11 cellular contexts compared by ENCODE assay signal in genomic region chr22:42284230-42284591, GRCh38. TPM values are rescaled to one million over a fixed set of nuclear protein-coding genes. Genes with fewer than 3 reads are reported as not detected.
DNase-seq lines count a peak whose midpoint lies in the region; ATAC-seq and TF ChIP-seq lines count a peak whose summit lies in the region.
"Had no signal": no experiment of that assay in that cellular context is flagged by ENCODE, and none has a peak within 500 bp of the region (broad histone marks: within the 10 kb centered on the region; RNA-seq: fewer than 3 reads in every experiment).

No MANE protein-coding gene starts in this region.

- TF ChIP-seq POLR2A in suprapubic skin (IDR thresholded peaks at IDR 0.05) (no peak), esophagus squamous epithelium (IDR thresholded peaks at IDR 0.05) (no peak), upper lobe of left lung (IDR thresholded peaks at IDR 0.05) (no peak)

- WGBS in suprapubic skin = 72% methylated on average over 6 of the region's 6 CpGs
- 32 to 36% methylated on average over 5 to 6 of the region's 6 CpGs for WGBS in esophagus squamous epithelium, 2 donors
- 47 to 48% methylated on average over 3 to 6 of the region's 6 CpGs for WGBS in upper lobe of left lung, 2 donors

- no peaks in the 10 kb centered on the region for H3K9me3 Mint-ChIP-seq in activated naive CD8-positive, alpha-beta T cell (ENCODE audit: low read depth)
- H3K9me3 Mint-ChIP-seq in activated naive CD8-positive, alpha-beta T cell treated with anti-CD3 and anti-CD28 coated beads, Interleukin-2, amount 50 U/mL, for 24 hours = no peaks in the 10 kb centered on the region
- H3K9me3 Mint-ChIP-seq in activated CD8-positive, alpha-beta T cell treated with anti-CD3 and anti-CD28 coated beads for 36 hours = no peaks in the 10 kb centered on the region
- no peaks in the 10 kb centered on the region for H3K9me3 Mint-ChIP-seq in memory B cell

- H3K27me3 Mint-ChIP-seq in activated naive CD8-positive, alpha-beta T cell = no peaks in the 10 kb centered on the region
- peaks cover 10% of the 10 kb centered on the region for H3K27me3 Mint-ChIP-seq in activated naive CD8-positive, alpha-beta T cell treated with anti-CD3 and anti-CD28 coated beads, Interleukin-2, amount 50 U/mL, for 24 hours
- peaks cover 16% of the 10 kb centered on the region for H3K27me3 Mint-ChIP-seq in activated CD8-positive, alpha-beta T cell treated with anti-CD3 and anti-CD28 coated beads for 36 hours
- H3K27me3 Mint-ChIP-seq in memory B cell = peaks cover 9% of the 10 kb centered on the region

- no peak for ATAC-seq in activated naive CD8-positive, alpha-beta T cell treated with anti-CD3 and anti-CD28 coated beads, Interleukin-2, amount 50 U/mL, for 24 hours
- no peak for ATAC-seq in activated CD8-positive, alpha-beta T cell treated with anti-CD3 and anti-CD28 coated beads for 36 hours
- no peak for ATAC-seq in memory B cell (ENCODE audit: low read depth)
- ATAC-seq in upper lobe of left lung (ENCODE audit: low FRiP score in 2 of 2) = no peak
- ATAC-seq: Panc1 had no signal

- POLR2A ChIA-PET in activated CD8-positive, alpha-beta T cell treated with anti-CD3 and anti-CD28 coated beads for 36 hours (lab: Charles Lee) = interaction anchor here (1.0 kb wide), 1 partner anchor 9 kb away, joined by 3 read pairs; no protein-coding TSS in a partner anchor

- CTCF ChIA-PET in activated CD8-positive, alpha-beta T cell treated with anti-CD3 and anti-CD28 coated beads for 36 hours (lab: Charles Lee) = no interaction called here

- H3K27ac Mint-ChIP-seq in activated naive CD8-positive, alpha-beta T cell = no peak overlapping the region
- H3K27ac Mint-ChIP-seq in activated naive CD8-positive, alpha-beta T cell treated with anti-CD3 and anti-CD28 coated beads, Interleukin-2, amount 50 U/mL, for 24 hours = no peak overlapping the region
- H3K27ac Mint-ChIP-seq in activated CD8-positive, alpha-beta T cell treated with anti-CD3 and anti-CD28 coated beads for 36 hours = no peak overlapping the region
- H3K27ac Mint-ChIP-seq in memory B cell = no peak overlapping the region

- H3K4me3 ChIP-seq in suprapubic skin = peak overlapping the region; percentile 48
- H3K4me3 ChIP-seq in esophagus squamous epithelium = peak overlapping the region in 2 of 4 donors; percentile 46 to 62
- H3K4me3 ChIP-seq in upper lobe of left lung = no peak overlapping the region

- H3K4me1 ChIP-seq in suprapubic skin (peaks cover 28% of the 10 kb centered on the region), esophagus squamous epithelium (peaks cover 12 to 52% (median 22%) of the 10 kb centered on the region in 3 donors), upper lobe of left lung (peaks cover 13 to 17% (median 16%) of the 10 kb centered on the region in 4 donors)

- no peak overlapping the region for H3K27ac ChIP-seq in suprapubic skin
- H3K27ac ChIP-seq in esophagus squamous epithelium = no peak overlapping the region
- H3K27ac ChIP-seq in upper lobe of left lung = no peak overlapping the region

- intact Hi-C loops in activated CD8-positive, alpha-beta T cell treated with anti-CD3 and anti-CD28 coated beads for 36 hours (cut with micrococcal nuclease) = no loop called here
- intact Hi-C loops in esophagus squamous epithelium (cut with DNase I) = no loop called here

- no peaks in the 10 kb centered on the region for H3K9me3 ChIP-seq in suprapubic skin
- H3K9me3 ChIP-seq in esophagus squamous epithelium = no peaks in the 10 kb centered on the region
- no peaks in the 10 kb centered on the region for H3K9me3 ChIP-seq in upper lobe of left lung

- TF ChIP-seq EP300 in suprapubic skin (IDR thresholded peaks at IDR 0.05) (no peak), upper lobe of left lung (IDR thresholded peaks at IDR 0.05) (no peak)

- H3K4me3 Mint-ChIP-seq in activated naive CD8-positive, alpha-beta T cell = peak overlapping the region; percentile 67
- no peak overlapping the region for H3K4me3 Mint-ChIP-seq in activated naive CD8-positive, alpha-beta T cell treated with anti-CD3 and anti-CD28 coated beads, Interleukin-2, amount 50 U/mL, for 24 hours
- peak overlapping the region; percentile 62 for H3K4me3 Mint-ChIP-seq in activated CD8-positive, alpha-beta T cell treated with anti-CD3 and anti-CD28 coated beads for 36 hours
- H3K4me3 Mint-ChIP-seq in memory B cell = peak overlapping the region; percentile 27

- H3K36me3 ChIP-seq in suprapubic skin (no peaks in the 10 kb centered on the region), esophagus squamous epithelium (no peaks in the 10 kb centered on the region), upper lobe of left lung (no peaks in the 10 kb centered on the region)

- no peaks in the 10 kb centered on the region for H3K36me3 Mint-ChIP-seq in activated naive CD8-positive, alpha-beta T cell
- no peaks in the 10 kb centered on the region for H3K36me3 Mint-ChIP-seq in activated naive CD8-positive, alpha-beta T cell treated with anti-CD3 and anti-CD28 coated beads, Interleukin-2, amount 50 U/mL, for 24 hours (ENCODE audit: low read depth)
- no peaks in the 10 kb centered on the region for H3K36me3 Mint-ChIP-seq in activated CD8-positive, alpha-beta T cell treated with anti-CD3 and anti-CD28 coated beads for 36 hours (ENCODE audit: low read depth)
- H3K36me3 Mint-ChIP-seq in memory B cell = peaks cover 2% of the 10 kb centered on the region

- H3K27me3 ChIP-seq in suprapubic skin (peaks cover 14% of the 10 kb centered on the region), esophagus squamous epithelium (peaks cover 0 to 25% (median 0%) of the 10 kb centered on the region in 4 donors), upper lobe of left lung (peaks cover 0 to 15% (median 6%) of the 10 kb centered on the region in 4 donors)

- no peak for DNase-seq in activated naive CD8-positive, alpha-beta T cell treated with anti-CD3 and anti-CD28 coated beads, Interleukin-2, amount 50 U/mL, for 24 hours
- no peak for DNase-seq in activated CD8-positive, alpha-beta T cell treated with anti-CD3 and anti-CD28 coated beads for 36 hours
- DNase-seq in memory B cell (ENCODE audit: low spot score in 2 of 2) (no peak), suprapubic skin (ENCODE audit: low spot score in 2 of 2) (no peak), esophagus squamous epithelium (lab: John Stamatoyannopoulos, UW) (no peak), upper lobe of left lung (no peak), NCI-H345 (lab: John Stamatoyannopoulos, UW) (no peak)
- DNase-seq: kidney glomerular epithelial cell, NCI-H524 treated with DMSO at 0.1 percent for 48 hours had no signal

- no peak for TF ChIP-seq CTCF in activated CD8-positive, alpha-beta T cell treated with anti-CD3 and anti-CD28 coated beads for 36 hours (IDR thresholded peaks at IDR 0.05)
- TF ChIP-seq CTCF in suprapubic skin (IDR thresholded peaks at IDR 0.05) (no peak), esophagus squamous epithelium (IDR thresholded peaks at IDR 0.05) (no peak), upper lobe of left lung (IDR thresholded peaks at IDR 0.05) (no peak)

- peaks cover 25% of the 10 kb centered on the region for H3K4me1 Mint-ChIP-seq in activated naive CD8-positive, alpha-beta T cell (ENCODE audit: low read depth)
- peaks cover 25% of the 10 kb centered on the region for H3K4me1 Mint-ChIP-seq in activated naive CD8-positive, alpha-beta T cell treated with anti-CD3 and anti-CD28 coated beads, Interleukin-2, amount 50 U/mL, for 24 hours
- H3K4me1 Mint-ChIP-seq in activated CD8-positive, alpha-beta T cell treated with anti-CD3 and anti-CD28 coated beads for 36 hours (ENCODE audit: low read depth) = peaks cover 18% of the 10 kb centered on the region
- H3K4me1 Mint-ChIP-seq in memory B cell = peaks cover 26% of the 10 kb centered on the region

RNA-seq across cellular contexts. Expression of gene TCF20, which starts 13.8 kb away (rescaled TPM):
- 10 to 100 TPM; 58.7 to 58.9 TPM for total RNA-seq in activated CD8-positive, alpha-beta T cell treated with anti-CD3 and anti-CD28 coated beads for 36 hours
- total RNA-seq in suprapubic skin (10 to 100 TPM; 56.4 to 72.8 (median 68.4) TPM), esophagus squamous epithelium (10 to 100 TPM; 40.2 to 52.5 (median 41.0) TPM), upper lobe of left lung (10 to 100 TPM; 27.5 to 49.9 (median 45.1) TPM)
